ENCODE assay signal across 28 cellular contexts in the genomic region with DNA sequence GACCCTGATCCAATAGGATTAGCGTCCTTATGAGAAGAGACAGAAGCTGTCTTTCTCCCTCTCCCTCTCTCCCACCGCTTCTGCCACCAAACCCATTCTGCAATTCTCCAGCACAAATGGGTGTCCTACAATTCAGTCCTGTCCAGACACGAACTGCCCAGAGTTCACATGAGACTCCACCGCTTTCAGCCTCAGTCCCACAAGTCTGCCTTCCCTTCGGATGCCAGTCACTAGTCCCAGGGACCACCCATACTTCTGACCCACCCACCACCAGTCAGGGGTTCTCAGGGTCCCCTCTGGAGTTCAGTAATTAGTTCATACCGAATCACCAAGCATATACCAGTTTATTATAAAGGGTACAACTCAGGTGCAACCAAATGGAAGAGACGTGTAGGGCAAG.
A peak's percentile ranks its signal among the peaks of the same experiment; 100 is the strongest.
DNase-seq lines count a peak whose midpoint lies in the region; TF ChIP-seq lines count a peak whose summit lies in the region.
"Had no signal": no experiment of that assay in that cellular context is flagged by ENCODE, and none has a peak within 500 bp of the region (broad histone marks: within the 10 kb centered on the region; RNA-seq: fewer than 3 reads in every experiment).

No MANE protein-coding gene starts in this region.

- no peak overlapping the region for H3K4me3 ChIP-seq in colonic mucosa

- H3K9me3 ChIP-seq in colonic mucosa, result no peaks in the 10 kb centered on the region

- no peak overlapping the region for H3K27ac ChIP-seq in colonic mucosa
- H3K27ac ChIP-seq: 22Rv1, C4-2B, RWPE1 had no signal

- DNase-seq in activated CD8-positive, alpha-beta memory T cell treated with anti-CD3 and anti-CD28 coated beads, Interleukin-2, amount 50 U/mL, for 48 hours, result peak; percentile 8
- no peak for DNase-seq in activated CD8-positive, alpha-beta memory T cell treated with anti-CD3 and anti-CD28 coated beads, Interleukin-2, amount 50 U/mL, for 4 hours
- DNase-seq in mesenteric fat pad (ENCODE audit: low spot score), result peak; percentile 65
- peak; percentile 40 for DNase-seq in osteocyte (ENCODE audit: extremely low spot score, unreplicated experiment)
- DNase-seq in ureter (ENCODE audit: low spot score), result peak; percentile 23
- no peak for DNase-seq in colonic mucosa
- no peak for DNase-seq in GM20000 (ENCODE audit: low spot score)
- DNase-seq in activated CD4-positive, CD25-positive, alpha-beta regulatory T cell treated with anti-CD3 and anti-CD28 coated beads, Interleukin-2, amount 50 U/mL, for 72 hours, result no peak
- DNase-seq: DMS 273 treated with DMSO at 0.1 percent for 48 hours, DMS79, EL, GF-D8, H7, Karpas-422, NCI-H1092, NCI-H1417 treated with DMSO at 0.1 percent for 48 hours, NCI-H1694 treated with DMSO at 0.1 percent for 48 hours, NCI-H2081 treated with DMSO at 0.1 percent for 48 hours, NCI-H2171, NCI-H226, NCI-H510A, NCI-H69, SHP77 had no signal

- H3K9me3 Mint-ChIP-seq in osteocyte (ENCODE audit: unreplicated experiment), result no peaks in the 10 kb centered on the region
- H3K9me3 Mint-ChIP-seq: CD8-positive, alpha-beta memory T cell had no signal

- H3K36me3 Mint-ChIP-seq in osteocyte (ENCODE audit: unreplicated experiment), result no peaks in the 10 kb centered on the region
- H3K36me3 Mint-ChIP-seq: CD8-positive, alpha-beta memory T cell had no signal

- H3K36me3 ChIP-seq in colonic mucosa, result no peaks in the 10 kb centered on the region

- H3K27me3 ChIP-seq in colonic mucosa, result no peaks in the 10 kb centered on the region

- H3K4me3 Mint-ChIP-seq in osteocyte (ENCODE audit: unreplicated experiment), result no peak overlapping the region
- H3K4me3 Mint-ChIP-seq: B cell; CD8-positive, alpha-beta memory T cell had no signal

- no peak overlapping the region for H3K9ac ChIP-seq in colonic mucosa (ENCODE audit: low read depth in 2 of 2, low read length in 2 of 2)

- no peak overlapping the region for H3K27ac Mint-ChIP-seq in osteocyte (ENCODE audit: unreplicated experiment)
- H3K27ac Mint-ChIP-seq: B cell; CD8-positive, alpha-beta memory T cell had no signal

- no peaks in the 10 kb centered on the region for H3K4me1 Mint-ChIP-seq in osteocyte (ENCODE audit: unreplicated experiment)
- H3K4me1 Mint-ChIP-seq: B cell; CD8-positive, alpha-beta memory T cell had no signal

- intact Hi-C loops in colonic mucosa (cut with DNase I), result no loop called here

- TF ChIP-seq CTCF in osteocyte (IDR thresholded peaks at IDR 0.05), result no peak
- no peak for TF ChIP-seq CTCF in colonic mucosa (IDR thresholded peaks at IDR 0.05)
- no peak for TF ChIP-seq CTCF in GM20000 (IDR thresholded peaks at IDR 0.05; ENCODE audit: extremely low read depth, missing control alignments)

- H3K4me1 ChIP-seq in colonic mucosa, result no peaks in the 10 kb centered on the region

- H3K27me3 Mint-ChIP-seq in osteocyte (ENCODE audit: unreplicated experiment), result peaks cover 20% of the 10 kb centered on the region

Comparison
In these comparisons a context has a peak if more than half of its experiments do, and no peak if none do; other contexts are left out.
1. DNase-seq: peak in activated CD8-positive, alpha-beta memory T cell treated with anti-CD3 and anti-CD28 coated beads, Interleukin-2, amount 50 U/mL, for 48 hours (single experiment), mesenteric fat pad (single experiment), osteocyte (single experiment) and ureter (single experiment); none in activated CD8-positive, alpha-beta memory T cell treated with anti-CD3 and anti-CD28 coated beads, Interleukin-2, amount 50 U/mL, for 4 hours (single experiment), colonic mucosa (single experiment), GM20000 (single experiment) and activated CD4-positive, CD25-positive, alpha-beta regulatory T cell treated with anti-CD3 and anti-CD28 coated beads, Interleukin-2, amount 50 U/mL, for 72 hours (single experiment).